11 cellular contexts compared by ENCODE assay signal in the genomic region with DNA sequence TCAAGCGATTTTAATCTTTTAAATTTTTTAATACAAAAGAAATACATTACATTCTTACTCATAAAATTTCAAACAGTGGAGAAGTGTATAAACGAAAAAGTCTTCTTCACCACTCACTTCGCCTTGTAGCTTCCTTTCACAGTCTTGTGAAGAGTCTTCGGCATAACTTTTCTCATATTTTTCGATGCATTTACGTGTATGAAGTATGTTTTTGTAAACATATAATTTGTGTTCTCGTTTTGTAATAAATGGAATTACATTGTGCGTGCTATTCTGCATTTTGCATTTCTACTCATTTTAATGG. TPM values are rescaled to one million over a fixed set of nuclear protein-coding genes. Genes with fewer than 3 reads are reported as not detected.
DNase-seq lines count a peak whose midpoint lies in the region; FAIRE-seq and TF ChIP-seq lines count a peak whose summit lies in the region.
"Had no signal": no experiment of that assay in that cellular context is flagged by ENCODE, and none has a peak within 500 bp of the region (broad histone marks: within the 10 kb centered on the region; RNA-seq: fewer than 3 reads in every experiment).

No MANE protein-coding gene starts in this region.

- no peak for DNase-seq in MCF 10A (ENCODE audit: unreplicated experiment)
- DNase-seq in breast epithelium (ENCODE audit: low spot score in 2 of 2): no peak
- DNase-seq in keratinocyte (ENCODE audit: low read depth, low spot score): no peak
- DNase-seq in type B pancreatic cell (ENCODE audit: extremely low spot score, unreplicated experiment): no peak
- no peak for DNase-seq in urothelium cell line (ENCODE audit: low spot score)
- DNase-seq in SIG-M5 treated with dmso at 0.1 percent for 504 hours (lab: John Stamatoyannopoulos, UW; ENCODE audit: unreplicated experiment): no peak
- DNase-seq in glomerular visceral epithelial cell (ENCODE audit: extremely low spot score): no peak
- DNase-seq: activated CD8-positive, alpha-beta memory T cell treated with anti-CD3 and anti-CD28 coated beads, Interleukin-2, amount 50 U/mL, for 4 hours; midbrain; NCI-H226 had no signal

- H3K27ac Mint-ChIP-seq in MCF 10A (ENCODE audit: low read depth, unreplicated experiment): no peak overlapping the region
- peak overlapping the region; percentile 75 for H3K27ac Mint-ChIP-seq in type B pancreatic cell

- CTCF ChIA-PET in MCF 10A (lab: Yijun Ruan, JAX): interaction anchor here (0.7 kb wide), 1 partner anchor 11 kb away, joined by 3 read pairs; no protein-coding TSS in a partner anchor

- H3K36me3 ChIP-seq in breast epithelium: no peaks in the 10 kb centered on the region
- no peaks in the 10 kb centered on the region for H3K36me3 ChIP-seq in keratinocyte (ENCODE audit: control insufficient read depth in 2 of 2, extremely low read depth in 1 of 2, insufficient read depth in 2 of 2, low read length in 2 of 2)

- H3K9me3 ChIP-seq in breast epithelium (peaks cover 0 to 4% of the 10 kb centered on the region in 2 donors), keratinocyte (ENCODE audit: control insufficient read depth, low read depth, low read length) (no peaks in the 10 kb centered on the region)

- no peaks in the 10 kb centered on the region for H4K20me1 ChIP-seq in keratinocyte (ENCODE audit: control insufficient read depth, extremely low read depth, insufficient read depth, low read length)

- H3K27me3 ChIP-seq in breast epithelium (no peaks in the 10 kb centered on the region), keratinocyte (ENCODE audit: control insufficient read depth, extremely low read depth, insufficient read depth, low read length) (no peaks in the 10 kb centered on the region)

- FAIRE-seq in keratinocyte (lab: Jason Lieb, UNC) (no peak), urothelium cell line (lab: Jason Lieb, UNC) (no peak)

- no peaks in the 10 kb centered on the region for H3K9me1 ChIP-seq in keratinocyte (ENCODE audit: control insufficient read depth, extremely low read depth, insufficient read depth, low read length)

- H3K27ac ChIP-seq in breast epithelium: peak overlapping the region in 1 of 2 donors; percentile 80
- no peak overlapping the region for H3K27ac ChIP-seq in keratinocyte (ENCODE audit: control insufficient read depth, insufficient read depth, low read length)

- H3K4me1 ChIP-seq in breast epithelium: no peaks in the 10 kb centered on the region
- peaks cover 16% of the 10 kb centered on the region for H3K4me1 ChIP-seq in keratinocyte (ENCODE audit: control insufficient read depth, extremely low read depth, insufficient read depth, low read length)

- dilution Hi-C loops in keratinocyte (cut with MboI; ENCODE audit: extremely low pct_ligation_motif_present, low sequenced_read_pairs): no loop called here

- intact Hi-C loops in MCF 10A (cut with micrococcal nuclease): loop anchor here (5.0 kb wide), 2 partner anchors 89 to 106 kb away; a partner anchor contains a TSS
- intact Hi-C loops in breast epithelium (cut with DNase I; ENCODE audit: low total_unique reads): no loop called here

- no TSS peak for BruUV-seq in MCF 10A (replicated peaks; lab: Mats Ljungman, UMichigan)

- TF ChIP-seq POLR2A in breast epithelium (IDR thresholded peaks at IDR 0.05): no peak

- no peak overlapping the region for H3K4me3 ChIP-seq in breast epithelium
- peak overlapping the region; percentile 72 for H3K4me3 ChIP-seq in WI38 (ENCODE audit: low read depth, low read length)
- H3K4me3 ChIP-seq in keratinocyte (ENCODE audit: control insufficient read depth in 2 of 3, extremely low read depth in 1 of 3, insufficient read depth in 2 of 3, low read depth in 1 of 3, low read length in 3 of 3): peak overlapping the region in 1 of 3 experiments; percentile 91

- H3K9me3 Mint-ChIP-seq in MCF 10A (ENCODE audit: unreplicated experiment) (no peaks in the 10 kb centered on the region), type B pancreatic cell (no peaks in the 10 kb centered on the region)

- H3K79me2 ChIP-seq in keratinocyte (ENCODE audit: control insufficient read depth, insufficient read depth, low read length): peaks cover 10% of the 10 kb centered on the region

- no peak overlapping the region for H2AFZ ChIP-seq in keratinocyte (ENCODE audit: control insufficient read depth, low read length)

- H3K9ac ChIP-seq in keratinocyte (ENCODE audit: control insufficient read depth, extremely low read depth, insufficient read depth, low read length): no peak overlapping the region

- TF ChIP-seq CTCF in MCF 10A (IDR thresholded peaks at IDR 0.05; ENCODE audit: unreplicated experiment): no peak
- TF ChIP-seq CTCF in breast epithelium (IDR thresholded peaks at IDR 0.05): no peak
- TF ChIP-seq CTCF in WI38 (IDR thresholded peaks at IDR 0.05; ENCODE audit: low read depth, low read length): no peak
- no peak for TF ChIP-seq CTCF in keratinocyte (optimal IDR thresholded peaks at IDR 0.05 in 1 of 3, IDR thresholded peaks at IDR 0.05 in 1 of 3, conservative IDR thresholded peaks at IDR 0.05 in 1 of 3; ENCODE audit: extremely low read depth in 1 of 3, insufficient read depth in 2 of 3, low read length in 3 of 3)
- TF ChIP-seq CTCF in type B pancreatic cell (conservative IDR thresholded peaks at IDR 0.05): no peak

- H3K4me1 Mint-ChIP-seq in MCF 10A (ENCODE audit: insufficient read depth, unreplicated experiment) (peaks cover 15% of the 10 kb centered on the region), type B pancreatic cell (ENCODE audit: unreplicated experiment) (peaks cover 7% of the 10 kb centered on the region)

- H3K27me3 Mint-ChIP-seq in MCF 10A (ENCODE audit: insufficient read depth, unreplicated experiment) (no peaks in the 10 kb centered on the region), type B pancreatic cell (no peaks in the 10 kb centered on the region)

- H3K36me3 Mint-ChIP-seq in MCF 10A (ENCODE audit: insufficient read depth, unreplicated experiment): peaks cover 17% of the 10 kb centered on the region
- no peaks in the 10 kb centered on the region for H3K36me3 Mint-ChIP-seq in type B pancreatic cell

- POLR2A ChIA-PET in MCF 10A (lab: Yijun Ruan, JAX): interaction anchor here (0.6 to 3.8 kb wide), 8 partner anchors 11 to 406 kb away, joined by 3 to 24 read pairs (median 7); a partner anchor contains a TSS

- peak overlapping the region; percentile 88 for H3K4me3 Mint-ChIP-seq in MCF 10A (ENCODE audit: unreplicated experiment)
- H3K4me3 Mint-ChIP-seq in type B pancreatic cell: peak overlapping the region; percentile 35

- peak overlapping the region; percentile 97 for H3K4me2 ChIP-seq in keratinocyte (ENCODE audit: control insufficient read depth, extremely low read depth, insufficient read depth, low read depth, low read length)

RNA-seq across cellular contexts. Expression of a gene that starts 1.1 kb away (rescaled TPM):
- total RNA-seq in MCF 10A (2022) (20.3 and 33.2 TPM in 2 replicates), breast epithelium (10 to 100 TPM in 2 of 3 donors, 1 to 10 TPM in 1; 8.5 to 56.1 (median 17.4) TPM), type B pancreatic cell (ENCODE audit: low replicate concordance) (6.6 and 13.7 TPM in 2 replicates)
- polyA plus RNA-seq in keratinocyte: 9.0 to 10.8 TPM (median 9.4 TPM) in 3 replicates
- polyA plus RNA-seq in keratinocyte (2011; ENCODE audit: low read depth): 6.6 TPM
- polyA plus RNA-seq in keratinocyte (2011; cell fraction: cytosol; rRNA removed): 5.7 and 8.0 TPM in 2 replicates
- 22.7 and 28.1 TPM in 2 replicates for polyA plus RNA-seq in keratinocyte (2011; cell fraction: nucleus; rRNA removed)
- 3.0 and 11.2 TPM in 2 replicates for polyA plus RNA-seq in keratinocyte (2012; ENCODE audit: low replicate concordance)
- polyA minus RNA-seq in keratinocyte: 4.8 to 12.9 TPM (median 7.4 TPM) in 3 replicates
- 2.3 TPM for polyA minus RNA-seq in keratinocyte (2011; cell fraction: cytosol; rRNA and poly(A)+ RNA removed)
- 8.0 and 16.0 TPM in 2 replicates for polyA minus RNA-seq in keratinocyte (2011; cell fraction: nucleus; rRNA and poly(A)+ RNA removed)
